Comparison of ENCODE assay signal across 1 cellular context in genomic region chr4:99998062-99998880, GRCh38.
TF ChIP-seq lines count a peak whose summit lies in the region.

No MANE protein-coding gene starts in this region.

TF ChIP-seq in K562, 482 proteins besides CTCF, POLR2A, EP300 and RAD21 (continued from another document):
- no peak for TF ChIP-seq CTCFL (IDR thresholded peaks at IDR 0.05; ENCODE audit: borderline replicate concordance, insufficient read depth, low read depth, low read length, poor library complexity, severe bottlenecking)
- TF ChIP-seq PTBP1 (IDR thresholded peaks at IDR 0.05; ENCODE audit: low read depth, low read length): no peak
- TF ChIP-seq HES1 (IDR thresholded peaks at IDR 0.05; ENCODE audit: low read depth): no peak
- TF ChIP-seq ZNF395 (CRISPR knock-in tag; IDR thresholded peaks at IDR 0.05): no peak
- TF ChIP-seq U2AF1 (optimal IDR thresholded peaks at IDR 0.05; ENCODE audit: low read depth, low read length): no peak
- TF ChIP-seq KDM2B (CRISPR knock-in tag; IDR thresholded peaks at IDR 0.05): no peak
- TF ChIP-seq EWSR1 (IDR thresholded peaks at IDR 0.05; ENCODE audit: borderline replicate concordance, low read depth, partially characterized antibody): no peak
- TF ChIP-seq ZNF740 (CRISPR knock-in tag; IDR thresholded peaks at IDR 0.05): no peak
- no peak for TF ChIP-seq ZNF740 (tag; IDR thresholded peaks at IDR 0.05)
- TF ChIP-seq ZNF23 (CRISPR knock-in tag; IDR thresholded peaks at IDR 0.05): no peak
- TF ChIP-seq SMC3 (conservative IDR thresholded peaks at IDR 0.05; ENCODE audit: insufficient read depth, low read depth, low read length): no peak
